14 cellular contexts compared by ENCODE assay signal in the genomic region with DNA sequence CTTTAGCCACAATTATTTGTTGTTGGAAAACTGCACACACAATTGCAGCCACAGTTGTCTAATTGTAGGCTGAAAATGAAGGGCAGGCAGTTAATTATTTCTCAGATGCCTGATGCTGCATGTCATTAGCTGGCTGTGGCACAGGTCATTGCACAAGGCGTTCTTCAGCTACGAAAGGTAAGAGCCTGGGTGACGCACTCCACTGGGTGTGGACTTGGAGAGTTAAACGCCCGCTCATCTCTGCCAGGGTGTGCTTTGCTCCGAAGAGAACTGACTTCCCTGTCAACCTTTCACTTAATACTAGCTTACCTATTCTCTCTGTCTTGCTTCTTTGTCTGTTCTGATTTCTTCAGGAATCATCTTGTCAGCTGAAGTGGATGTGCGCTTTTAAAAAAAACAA.
DNase-seq lines count a peak whose midpoint lies in the region; ATAC-seq, FAIRE-seq and TF ChIP-seq lines count a peak whose summit lies in the region.
"Had no signal": no experiment of that assay in that cellular context is flagged by ENCODE, and none has a peak within 500 bp of the region (broad histone marks: within the 10 kb centered on the region; RNA-seq: fewer than 3 reads in every experiment).

No MANE protein-coding gene starts in this region.

- intact Hi-C loops in right lobe of liver (cut with DNase I), result no loop called here

- H3K9me3 Mint-ChIP-seq in activated naive CD8-positive, alpha-beta T cell treated with anti-CD3 and anti-CD28 coated beads for 36 hours, result no peaks in the 10 kb centered on the region

- H3K4me1 Mint-ChIP-seq in activated naive CD8-positive, alpha-beta T cell treated with anti-CD3 and anti-CD28 coated beads for 36 hours, result no peaks in the 10 kb centered on the region

- no peak for TF ChIP-seq RAD21 in A549 (conservative IDR thresholded peaks at IDR 0.05 in 1 of 2, IDR thresholded peaks at IDR 0.05 in 1 of 2)

- no peak for TF ChIP-seq EP300 in A549 (IDR thresholded peaks at IDR 0.05)

- H3K9me3 ChIP-seq in A549 (0 out of 3 replicates have a peak, but pooled peaks cover 3% of the 10 kb centered on the region), right lobe of liver (no peaks in the 10 kb centered on the region)
- H3K9me3 ChIP-seq: testis had no signal

- ATAC-seq in A549, result peak; percentile 89 to 92
- ATAC-seq in right lobe of liver, result peak; percentile 99 to 100 (median 100)
- no peak for ATAC-seq in GM18867 (IDR thresholded peaks at IDR 0.05; ENCODE audit: unreplicated experiment)
- ATAC-seq in HG02870 (IDR thresholded peaks at IDR 0.05; ENCODE audit: unreplicated experiment), result no peak

- POLR2A ChIA-PET in A549 (lab: Yijun Ruan, JAX), result interaction anchor here (1.3 kb wide), 1 partner anchor 92 kb away, joined by 3 read pairs; no protein-coding TSS in a partner anchor

- H3K27ac ChIP-seq in A549 (peak overlapping the region; percentile 26 to 38; a peak in 4 of 6 replicates), right lobe of liver (peak overlapping the region; percentile 61 to 77 (median 66))
- H3K27ac ChIP-seq: testis had no signal

- H3K4me1 ChIP-seq in A549, result peaks cover 26% of the 10 kb centered on the region
- peaks cover 0 to 8% (median 2%) of the 10 kb centered on the region in 4 donors for H3K4me1 ChIP-seq in right lobe of liver
- H3K4me1 ChIP-seq: testis had no signal

- no peaks in the 10 kb centered on the region for H3K27me3 ChIP-seq in right lobe of liver
- H3K27me3 ChIP-seq: testis had no signal

- H3K4me3 Mint-ChIP-seq in activated naive CD8-positive, alpha-beta T cell treated with anti-CD3 and anti-CD28 coated beads for 36 hours, result no peak overlapping the region
- H3K4me3 Mint-ChIP-seq: dendritic cell treated with granulocyte-macrophage colony-stimulating factor and Interleukin-4, amounts not matched to agents 40 ng/mL and 50 ng/mL, for 4 days had no signal

- H3K27me3 Mint-ChIP-seq in activated naive CD8-positive, alpha-beta T cell treated with anti-CD3 and anti-CD28 coated beads for 36 hours, result peaks cover 31% of the 10 kb centered on the region
- H3K27me3 Mint-ChIP-seq: dendritic cell treated with granulocyte-macrophage colony-stimulating factor and Interleukin-4, amounts not matched to agents 40 ng/mL and 50 ng/mL, for 4 days had no signal

- DNase-seq in A549 (ENCODE audit: low read depth in 1 of 2, low spot score in 1 of 2), result peak; percentile 67 to 77
- peak; percentile 33 for DNase-seq in NCI-H460 (ENCODE audit: extremely low read depth, low read depth)
- peak; percentile 99 for DNase-seq in epithelial cell of esophagus (ENCODE audit: low read depth)
- DNase-seq in right lobe of liver, result peak; percentile 90 to 97 (median 95)
- DNase-seq in cerebellum (ENCODE audit: low spot score), result no peak
- DNase-seq in activated naive CD8-positive, alpha-beta T cell treated with anti-CD3 and anti-CD28 coated beads for 36 hours, result no peak
- DNase-seq: activated gamma-delta T cell, NCI-H146, Right ventricle myocardium superior, testis had no signal

- TF ChIP-seq POLR2A in A549 (IDR thresholded peaks at IDR 0.05; ENCODE audit: low read length), result no peak
- TF ChIP-seq POLR2A in right lobe of liver (IDR thresholded peaks at IDR 0.05), result peak; percentile 84

- no peak overlapping the region for H3K4me3 ChIP-seq in A549
- peak overlapping the region; percentile 9 for H3K4me3 ChIP-seq in epithelial cell of esophagus (ENCODE audit: low read length)
- H3K4me3 ChIP-seq in right lobe of liver, result no peak overlapping the region
- H3K4me3 ChIP-seq: testis had no signal

- no peak overlapping the region for H3K27ac Mint-ChIP-seq in activated naive CD8-positive, alpha-beta T cell treated with anti-CD3 and anti-CD28 coated beads for 36 hours
- H3K27ac Mint-ChIP-seq: dendritic cell treated with granulocyte-macrophage colony-stimulating factor and Interleukin-4, amounts not matched to agents 40 ng/mL and 50 ng/mL, for 4 days had no signal

- H3K36me3 Mint-ChIP-seq in activated naive CD8-positive, alpha-beta T cell treated with anti-CD3 and anti-CD28 coated beads for 36 hours, result no peaks in the 10 kb centered on the region

- FAIRE-seq in A549 (lab: Jason Lieb, UNC), result peak; percentile 76
- FAIRE-seq: G401.6 had no signal

- TF ChIP-seq CTCF in A549 (IDR thresholded peaks at IDR 0.05), result no peak
- TF ChIP-seq CTCF in epithelial cell of esophagus (IDR thresholded peaks at IDR 0.05; ENCODE audit: insufficient read depth, low read depth, low read length, missing control alignments), result no peak
- TF ChIP-seq CTCF in right lobe of liver (IDR thresholded peaks at IDR 0.05), result no peak

- no peaks in the 10 kb centered on the region for H3K36me3 ChIP-seq in right lobe of liver

- H3K4me2 ChIP-seq in A549, result peak overlapping the region; percentile 70

- 14% methylated on average over 7 of the region's 7 CpGs for WGBS in A549 (ENCODE audit: missing lambda C conversion rate)
- 37% methylated on average over 3 of the region's 7 CpGs for WGBS in right lobe of liver (ENCODE audit: insufficient coverage, low coverage, low lambda C conversion rate, missing lambda C conversion rate)

- CTCF ChIA-PET in A549 (lab: Yijun Ruan, JAX), result interaction anchor here (0.9 to 1.4 kb wide), 2 partner anchors 10 to 46 kb away, joined by 3 to 5 read pairs; no protein-coding TSS in a partner anchor

TF ChIP-seq in A549, 52 proteins besides CTCF, POLR2A, EP300 and RAD21:
- TF ChIP-seq CEBPB (IDR thresholded peaks at IDR 0.05) (peak; percentile 39 to 54; a peak in 2 of 4 replicates), NFE2L2 (conservative IDR thresholded peaks at IDR 0.05; ENCODE audit: low read length) (no peak), FOSL2 (IDR thresholded peaks at IDR 0.05) (no peak), FOSL2 (CRISPR knock-in tag; IDR thresholded peaks at IDR 0.05) (peak; percentile 53; the same call in 1 of the 2 replicates)

Comparison
In these comparisons a context has a peak if more than half of its experiments do, and no peak if none do; other contexts are left out.
1. ATAC-seq: peak in A549 (2 of 2) and right lobe of liver (4 of 4); none in GM18867 (single experiment) and HG02870 (single experiment).
2. DNase-seq: peak in A549 (2 of 2), NCI-H460 (single experiment), epithelial cell of esophagus (single experiment) and right lobe of liver (3 of 3); none in cerebellum (single experiment) and activated naive CD8-positive, alpha-beta T cell treated with anti-CD3 and anti-CD28 coated beads for 36 hours (single experiment).